In the genomic region with DNA sequence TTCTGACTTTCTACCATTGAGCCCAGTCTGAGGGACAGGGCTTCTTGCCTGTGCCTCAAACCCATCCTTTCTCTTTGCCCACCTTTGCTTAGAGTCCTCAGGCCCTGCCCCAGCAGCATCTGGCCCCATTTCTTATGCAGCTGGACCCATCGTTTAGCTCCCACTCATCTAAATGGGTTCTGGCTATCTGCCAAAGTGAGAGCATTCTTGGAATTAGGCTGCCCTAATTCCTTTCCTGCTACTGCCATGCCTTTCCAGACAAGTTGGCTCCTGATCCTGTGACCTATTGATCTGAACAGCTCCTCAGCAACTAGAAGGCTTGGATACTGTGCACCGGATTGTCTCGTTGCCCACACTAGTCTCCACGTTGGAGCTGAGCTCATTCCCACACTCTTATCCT, we compare ENCODE assay signal across 16 cellular contexts. TPM values are rescaled to one million over a fixed set of nuclear protein-coding genes. Genes with fewer than 3 reads are reported as not detected.
DNase-seq lines count a peak whose midpoint lies in the region; ATAC-seq and TF ChIP-seq lines count a peak whose summit lies in the region.
"Had no signal": no experiment of that assay in that cellular context is flagged by ENCODE, and none has a peak within 500 bp of the region (broad histone marks: within the 10 kb centered on the region; RNA-seq: fewer than 3 reads in every experiment).

No MANE protein-coding gene starts in this region.

- no peak overlapping the region for H2BK20ac ChIP-seq in H9 (ENCODE audit: low read depth, low read length, poor library complexity, severe bottlenecking)

- H3K27me3 ChIP-seq in A673 (replicated peaks; ENCODE audit: insufficient read depth, low read depth, low read length, poor library complexity): no peaks in the 10 kb centered on the region
- H3K27me3 ChIP-seq in H9 (ENCODE audit: insufficient read depth, low read length): no peaks in the 10 kb centered on the region
- H3K27me3 ChIP-seq: right atrium auricular region, SJSA1, uterus had no signal

- BruUV-seq in A673 (replicated peaks; lab: Mats Ljungman, UMichigan): no TSS peak

- no peak overlapping the region for H3K56ac ChIP-seq in H9 (ENCODE audit: insufficient read length, low read depth, low read length)

- POLR2A ChIA-PET in A673 (lab: Charles Lee; ENCODE audit: low non-redundant PET): no interaction called here

- no CpG with 5 or more reads among the region's 4 CpGs for WGBS in H9 (ENCODE audit: extremely low coverage, insufficient read length, low lambda C conversion rate)

- no peak overlapping the region for H2BK5ac ChIP-seq in H9 (ENCODE audit: insufficient read length, low read length)

- no peaks in the 10 kb centered on the region for H4K20me1 ChIP-seq in H9 (ENCODE audit: control insufficient read depth, insufficient read depth, insufficient read length)

- no peak overlapping the region for H2AFZ ChIP-seq in H9 (ENCODE audit: low read length)

- no peak overlapping the region for H3K9ac ChIP-seq in H9 (ENCODE audit: extremely low read depth, insufficient read length, low read length)

- CTCF ChIA-PET in A673 (lab: Charles Lee): no interaction called here

- H3K27ac Mint-ChIP-seq in H9: no peak overlapping the region
- H3K27ac Mint-ChIP-seq: stimulated activated effector memory CD8-positive, alpha-beta T cell treated with anti-CD3 and anti-CD28 coated beads, Interleukin-12 subunit alpha, Interleukin-12 subunit beta, amount 100 ng/mL, for 72 hours had no signal

- no peak overlapping the region for H3K18ac ChIP-seq in H9 (ENCODE audit: insufficient read length, low read depth, low read length)

- intact Hi-C loops in A673 (cut with micrococcal nuclease; ENCODE audit: unreplicated experiment): no loop called here

- H3K4me3 Mint-ChIP-seq in H9: no peak overlapping the region
- H3K4me3 Mint-ChIP-seq: stimulated activated effector memory CD8-positive, alpha-beta T cell treated with anti-CD3 and anti-CD28 coated beads, Interleukin-12 subunit alpha, Interleukin-12 subunit beta, amount 100 ng/mL, for 72 hours had no signal

- H3K23ac ChIP-seq in H9 (ENCODE audit: insufficient read length, low read depth, low read length): peak overlapping the region; percentile 37

- H4K5ac ChIP-seq in H9 (ENCODE audit: insufficient read length, low read depth, low read length): no peak overlapping the region

- H3K4me2 ChIP-seq in H9 (ENCODE audit: insufficient read depth, insufficient read length, low read length): no peak overlapping the region

- H2BK120ac ChIP-seq in H9 (ENCODE audit: low read depth, low read length, poor library complexity, severe bottlenecking): no peak overlapping the region

- TF ChIP-seq CTCF in A673 (conservative IDR thresholded peaks at IDR 0.05; ENCODE audit: low read depth, low read length): no peak
- TF ChIP-seq CTCF in H9 (conservative IDR thresholded peaks at IDR 0.05): no peak

- H4K91ac ChIP-seq in H9 (ENCODE audit: insufficient read length, low read depth, low read length): no peak overlapping the region

- H4K8ac ChIP-seq in H9 (replicated peaks; ENCODE audit: insufficient read length, low read depth, low read length): no peak overlapping the region

- peaks cover 0 to 5% (median 0%) of the 10 kb centered on the region in 3 experiments; a peak in 2 of 7 replicates for H3K36me3 Mint-ChIP-seq in H9 (ENCODE audit: insufficient read depth in 1 of 3, low read depth in 3 of 3)
- H3K36me3 Mint-ChIP-seq: stimulated activated effector memory CD8-positive, alpha-beta T cell treated with anti-CD3 and anti-CD28 coated beads, Interleukin-12 subunit alpha, Interleukin-12 subunit beta, amount 100 ng/mL, for 72 hours had no signal

- H3K9me3 ChIP-seq in A673 (ENCODE audit: low read depth, low read length, poor library complexity, severe bottlenecking) (no peaks in the 10 kb centered on the region), H9 (ENCODE audit: control insufficient read depth, low read depth, low read length) (no peaks in the 10 kb centered on the region)
- H3K9me3 ChIP-seq: right atrium auricular region, SJSA1, uterus had no signal

- H2AK5ac ChIP-seq in H9 (ENCODE audit: insufficient read length, low read length): no peak overlapping the region

- no peaks in the 10 kb centered on the region for H3K4me1 Mint-ChIP-seq in H9
- H3K4me1 Mint-ChIP-seq: stimulated activated effector memory CD8-positive, alpha-beta T cell treated with anti-CD3 and anti-CD28 coated beads, Interleukin-12 subunit alpha, Interleukin-12 subunit beta, amount 100 ng/mL, for 72 hours had no signal

- no peaks in the 10 kb centered on the region for H3K23me2 ChIP-seq in H9 (ENCODE audit: insufficient read length, low read depth, low read length, poor library complexity, severe bottlenecking)

- no peak overlapping the region for H3K4me3 ChIP-seq in A673 (ENCODE audit: low read depth, low read length, poor library complexity, severe bottlenecking)
- H3K4me3 ChIP-seq: right atrium auricular region, SJSA1, uterus had no signal

- no peaks in the 10 kb centered on the region for H3K9me3 Mint-ChIP-seq in H9
- H3K9me3 Mint-ChIP-seq: stimulated activated effector memory CD8-positive, alpha-beta T cell treated with anti-CD3 and anti-CD28 coated beads, Interleukin-12 subunit alpha, Interleukin-12 subunit beta, amount 100 ng/mL, for 72 hours had no signal

- H3K79me2 ChIP-seq in H9 (ENCODE audit: insufficient read depth, low read length): no peaks in the 10 kb centered on the region

- no peak overlapping the region for H2BK15ac ChIP-seq in H9 (ENCODE audit: low read depth, low read length)

- DNase-seq in A673 (ENCODE audit: low spot score): peak; percentile 59
- DNase-seq in H9: no peak
- peak; percentile 88 for DNase-seq in NCI-H524 treated with DMSO at 0.1 percent for 48 hours (lab: John Stamatoyannopoulos, UW)
- peak; percentile 24 for DNase-seq in cerebellar cortex (ENCODE audit: low spot score)
- DNase-seq in central memory CD4-positive, alpha-beta T cell: no peak
- DNase-seq in inferior parietal cortex (ENCODE audit: extremely low spot score): no peak
- DNase-seq: caudate nucleus; hypothalamus; left ventricle myocardium superior; stimulated activated CD4-positive, alpha-beta T cell treated with anti-CD3 and anti-CD28 coated beads, Interleukin-4, amount 100 ng/mL, for 24 hours; uterus had no signal

- ATAC-seq in HG02678 (IDR thresholded peaks at IDR 0.05; ENCODE audit: unreplicated experiment) (no peak), GM21717 (IDR thresholded peaks at IDR 0.05; ENCODE audit: unreplicated experiment) (no peak)
- ATAC-seq: left ventricle myocardium superior; stimulated activated effector memory CD8-positive, alpha-beta T cell treated with anti-CD3 and anti-CD28 coated beads, Interleukin-12 subunit alpha, Interleukin-12 subunit beta, amount 100 ng/mL, for 72 hours had no signal

- H3K4ac ChIP-seq in H9 (ENCODE audit: low read depth, low read length): no peak overlapping the region

- H3K79me1 ChIP-seq in H9 (ENCODE audit: insufficient read depth, low read depth, low read length, poor library complexity, severe bottlenecking): no peaks in the 10 kb centered on the region

- no peak overlapping the region for H2BK12ac ChIP-seq in H9 (ENCODE audit: insufficient read length, low read depth, low read length)

- H3K27ac ChIP-seq in A673 (ENCODE audit: low read depth, low read length, poor library complexity, severe bottlenecking): no peak overlapping the region
- H3K27ac ChIP-seq in H9 (ENCODE audit: insufficient read length, low read depth, low read length): no peak overlapping the region
- H3K27ac ChIP-seq: right atrium auricular region, SJSA1, uterus had no signal

- H3K4me1 ChIP-seq in A673 (ENCODE audit: insufficient read depth, low read length, poor library complexity, severe bottlenecking): no peaks in the 10 kb centered on the region
- H3K4me1 ChIP-seq in H9 (ENCODE audit: insufficient read depth, low read length): no peaks in the 10 kb centered on the region
- H3K4me1 ChIP-seq: right atrium auricular region, SJSA1, uterus had no signal

- no peaks in the 10 kb centered on the region for H3K27me3 Mint-ChIP-seq in H9 (ENCODE audit: low read depth)

- no peaks in the 10 kb centered on the region for H3K36me3 ChIP-seq in A673 (ENCODE audit: insufficient read depth, low read length, poor library complexity, severe bottlenecking)
- H3K36me3 ChIP-seq: right atrium auricular region, SJSA1, uterus had no signal

- H3K14ac ChIP-seq in H9 (ENCODE audit: insufficient read depth, low read length): no peak overlapping the region

- H3T11ph ChIP-seq in H9 (ENCODE audit: low read length): no peak overlapping the region

RNA-seq across cellular contexts. Expression of gene DZANK1, which starts 23.0 kb away (rescaled TPM):
- total RNA-seq in A673 (2021) (3.9 and 4.4 TPM in 2 replicates), H9 (2021) (9.6 and 10.5 TPM in 2 replicates)

RNA-seq across cellular contexts. Expression of gene POLR3F, which starts 23.3 kb away (rescaled TPM):
- total RNA-seq in A673 (2021) (18.1 and 22.1 TPM in 2 replicates), H9 (2021) (16.1 and 17.6 TPM in 2 replicates)

RNA-seq across cellular contexts. Expression of gene RBBP9, which starts 53.2 kb away (rescaled TPM):
- 20.1 and 20.3 TPM in 2 replicates for total RNA-seq in A673 (2021)
- 12.0 TPM in 2 replicates for total RNA-seq in H9 (2021)

Comparison
In these comparisons a context has a peak if more than half of its experiments do, and no peak if none do; other contexts are left out.
1. DNase-seq: peak in A673 (single experiment), NCI-H524 treated with DMSO at 0.1 percent for 48 hours (single experiment) and cerebellar cortex (single experiment); none in H9 (single experiment), central memory CD4-positive, alpha-beta T cell (single experiment) and inferior parietal cortex (single experiment).